16 cellular contexts compared by ENCODE assay signal in genomic region chr14:32010561-32011188, GRCh38.
A peak's percentile ranks its signal among the peaks of the same experiment; 100 is the strongest.
DNase-seq lines count a peak whose midpoint lies in the region; ATAC-seq and TF ChIP-seq lines count a peak whose summit lies in the region.
"Had no signal": no experiment of that assay in that cellular context is flagged by ENCODE, and none has a peak within 500 bp of the region (broad histone marks: within the 10 kb centered on the region; RNA-seq: fewer than 3 reads in every experiment).

No MANE protein-coding gene starts in this region.

- peak overlapping the region; percentile 70 for H3K4me2 ChIP-seq in PC-9

- H3K79me2 ChIP-seq in PC-9 (ENCODE audit: low read depth): no peaks in the 10 kb centered on the region

- intact Hi-C loops in PC-9 (cut with micrococcal nuclease; ENCODE audit: unreplicated experiment) (loop anchor here (2.0 kb wide), 1 partner anchor 62 kb away; no protein-coding TSS in a partner anchor), sciatic nerve (cut with DNase I) (no loop called here)

- H3K9me3 ChIP-seq in PC-9 (ENCODE audit: insufficient read depth, low read depth): no peaks in the 10 kb centered on the region
- H3K9me3 ChIP-seq: HAP-1 had no signal

- H3F3A ChIP-seq in PC-9 (ENCODE audit: insufficient read depth, low read depth): peaks cover 44% of the 10 kb centered on the region

- no TSS peak for BruUV-seq in PC-9 (replicated peaks; lab: Mats Ljungman, UMichigan)

- H2AFZ ChIP-seq in PC-9: peak overlapping the region; percentile 53

- ATAC-seq in sciatic nerve (peak; percentile 74), HG02852 (IDR thresholded peaks at IDR 0.05; ENCODE audit: unreplicated experiment) (no peak)

- no peaks in the 10 kb centered on the region for H3K9me2 ChIP-seq in PC-9 (ENCODE audit: insufficient read depth)

- no peaks in the 10 kb centered on the region for H3K27me3 ChIP-seq in PC-9 (ENCODE audit: insufficient read depth, low read depth)

- H4K20me1 ChIP-seq in PC-9 (ENCODE audit: insufficient read depth): no peaks in the 10 kb centered on the region

- POLR2A ChIA-PET in PC-9 (lab: Charles Lee; ENCODE audit: unreplicated experiment): interaction anchor here (0.6 to 1.0 kb wide), 4 partner anchors 8 to 76 kb away, joined by 3 to 10 read pairs (median 4); no protein-coding TSS in a partner anchor

- H3K27ac ChIP-seq in PC-9 (peak overlapping the region; percentile 94), epithelial cell of prostate (peak overlapping the region; percentile 13)
- H3K27ac ChIP-seq: 22Rv1, HL-60 had no signal

- H3K4me1 ChIP-seq in PC-9 (replicated peaks; ENCODE audit: insufficient read depth): peaks cover 64% of the 10 kb centered on the region

- DNase-seq in NCI-H146 (lab: John Stamatoyannopoulos, UW) (peak; percentile 7), NCI-H146 treated with DMSO at 0.1 percent for 48 hours (lab: John Stamatoyannopoulos, UW; ENCODE audit: unreplicated experiment) (no peak), PC-9 (peak; percentile 39 to 93), epithelial cell of prostate (ENCODE audit: low read depth, low spot score) (no peak), sciatic nerve (ENCODE audit: low spot score) (no peak), germinal center (ENCODE audit: low spot score) (no peak), dedifferentiated amniotic fluid mesenchymal stem cell (ENCODE audit: extremely low spot score) (no peak)
- DNase-seq: activated CD4-positive, alpha-beta T cell treated with anti-CD3 and anti-CD28 coated beads, Interleukin-2, amount 50 U/mL, for 1 hour; activated naive CD8-positive, alpha-beta T cell treated with anti-CD3 and anti-CD28 coated beads, Interleukin-2, amount 10 ng/mL, durations not matched to agents 7 days and 5 days; left cardiac atrium; NCI-H1694 treated with DMSO at 0.1 percent for 48 hours; posterior cingulate gyrus had no signal

- CTCF ChIA-PET in PC-9 (lab: Charles Lee): interaction anchor here (0.6 kb wide), 2 partner anchors 8 to 29 kb away, joined by 4 to 6 read pairs; no protein-coding TSS in a partner anchor

- H3K4me3 ChIP-seq in PC-9: peak overlapping the region; percentile 16; the same call in 1 of the 2 replicates
- H3K4me3 ChIP-seq: HAP-1 had no signal

- TF ChIP-seq CTCF in PC-9 (conservative IDR thresholded peaks at IDR 0.05): no peak

- H3K36me3 ChIP-seq in PC-9 (ENCODE audit: low read depth): no peaks in the 10 kb centered on the region
- H3K36me3 ChIP-seq: HAP-1 had no signal

Comparison
In these comparisons a context has a peak if more than half of its experiments do, and no peak if none do; other contexts are left out.
1. DNase-seq: peak in NCI-H146 (single experiment) and PC-9 (2 of 2); none in NCI-H146 treated with DMSO at 0.1 percent for 48 hours (single experiment), epithelial cell of prostate (single experiment), sciatic nerve (single experiment), germinal center (single experiment) and dedifferentiated amniotic fluid mesenchymal stem cell (single experiment).